ENCODE assay signal across 8 cellular contexts in genomic region chr5:60668715-60669304, GRCh38. TPM values are rescaled to one million over a fixed set of nuclear protein-coding genes. Genes with fewer than 3 reads are reported as not detected.
A peak's percentile ranks its signal among the peaks of the same experiment; 100 is the strongest.
DNase-seq lines count a peak whose midpoint lies in the region; ATAC-seq and TF ChIP-seq lines count a peak whose summit lies in the region.

No MANE protein-coding gene starts in this region.

- DNase-seq in right atrium auricular region (ENCODE audit: low spot score) (no peak), left cardiac atrium (no peak), OCI-M1 (lab: John Stamatoyannopoulos, UW) (peak; percentile 72), fibroblast of mammary gland (ENCODE audit: low read depth) (peak; percentile 56), stromal cell of bone marrow (ENCODE audit: low read depth) (peak; percentile 30), UCSD-AML1 (lab: John Stamatoyannopoulos, UW; ENCODE audit: unreplicated experiment) (no peak)
- no peak for DNase-seq in activated T-cell treated with anti-CD3 and anti-CD28 coated beads, Interleukin-2, amount 50 U/mL, for 24 hours

- TF ChIP-seq CTCF in right atrium auricular region (IDR thresholded peaks at IDR 0.05) = peak; percentile 35 to 72
- TF ChIP-seq CTCF in fibroblast of mammary gland (conservative IDR thresholded peaks at IDR 0.05; ENCODE audit: control insufficient read depth, insufficient read depth, low read depth, low read length) = peak; percentile 57

- H3K36me3 Mint-ChIP-seq in activated T-cell treated with anti-CD3 and anti-CD28 coated beads, Interleukin-2, amount 50 U/mL, for 24 hours (ENCODE audit: low read depth) = no peaks in the 10 kb centered on the region

- no peaks in the 10 kb centered on the region for H3K36me3 ChIP-seq in right atrium auricular region

- H3K4me3 ChIP-seq in right atrium auricular region (no peak overlapping the region), fibroblast of mammary gland (ENCODE audit: control insufficient read depth, low read depth, low read length) (no peak overlapping the region)

- H3K9me3 Mint-ChIP-seq in activated T-cell treated with anti-CD3 and anti-CD28 coated beads, Interleukin-2, amount 50 U/mL, for 24 hours = no peaks in the 10 kb centered on the region

- H3K4me3 Mint-ChIP-seq in activated T-cell treated with anti-CD3 and anti-CD28 coated beads, Interleukin-2, amount 50 U/mL, for 24 hours = no peak overlapping the region

- H3K27me3 ChIP-seq in right atrium auricular region = no peaks in the 10 kb centered on the region

- no peak overlapping the region for H3K27ac ChIP-seq in right atrium auricular region

- H3K4me1 Mint-ChIP-seq in activated T-cell treated with anti-CD3 and anti-CD28 coated beads, Interleukin-2, amount 50 U/mL, for 24 hours (ENCODE audit: low read depth) = no peaks in the 10 kb centered on the region

- ATAC-seq in left cardiac atrium (no peak), HG02870 (IDR thresholded peaks at IDR 0.05; ENCODE audit: unreplicated experiment) (no peak)

- no peaks in the 10 kb centered on the region for H3K4me1 ChIP-seq in right atrium auricular region

- no peaks in the 10 kb centered on the region for H3K27me3 Mint-ChIP-seq in activated T-cell treated with anti-CD3 and anti-CD28 coated beads, Interleukin-2, amount 50 U/mL, for 24 hours

- intact Hi-C loops in left cardiac atrium (cut with DNase I) = loop anchor here in 1 of 2 donors (5.0 kb wide), 1 partner anchor 857 kb away; no protein-coding TSS in a partner anchor

- no peaks in the 10 kb centered on the region for H3K9me3 ChIP-seq in right atrium auricular region

- no peak overlapping the region for H3K27ac Mint-ChIP-seq in activated T-cell treated with anti-CD3 and anti-CD28 coated beads, Interleukin-2, amount 50 U/mL, for 24 hours

RNA-seq across cellular contexts. Expression of gene DEPDC1B, which starts 31.2 kb away (rescaled TPM):
- total RNA-seq in right atrium auricular region = under 1 TPM in 1 of 2 donors, not detected in 1; 0.16 TPM
- under 1 TPM in 1 of 2 donors, not detected in 1; 0.47 TPM for total RNA-seq in left cardiac atrium

Comparison
In these comparisons a context has a peak if more than half of its experiments do, and no peak if none do; other contexts are left out.
1. DNase-seq: peak in OCI-M1 (single experiment), fibroblast of mammary gland (single experiment) and stromal cell of bone marrow (single experiment); none in right atrium auricular region (single experiment), left cardiac atrium (single experiment), activated T-cell treated with anti-CD3 and anti-CD28 coated beads, Interleukin-2, amount 50 U/mL, for 24 hours (single experiment) and UCSD-AML1 (single experiment).